ENCODE assay signal across 1 cellular context in the genomic region with DNA sequence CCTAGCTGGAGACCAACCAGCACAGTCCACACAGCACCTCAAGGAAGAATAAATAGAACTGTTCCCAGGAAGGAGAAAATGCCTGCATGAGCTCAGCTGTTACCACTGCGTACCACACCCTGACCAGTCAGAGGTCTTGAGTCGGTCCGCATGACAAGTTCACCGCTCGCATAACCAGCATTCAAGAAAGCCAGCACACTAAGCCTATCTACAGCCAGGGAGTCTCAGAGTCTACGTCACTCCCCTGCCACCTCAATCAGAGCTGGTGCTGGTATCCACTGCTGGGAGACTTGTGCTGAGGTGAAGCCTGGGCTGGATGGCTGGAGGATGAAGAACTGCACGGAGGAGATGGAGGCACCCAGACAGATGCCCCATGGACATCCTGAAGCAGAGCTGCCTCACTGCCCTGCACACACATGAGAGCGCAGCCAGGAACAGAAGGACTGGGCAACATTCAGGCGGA.
TF ChIP-seq lines count a peak whose summit lies in the region.

No MANE protein-coding gene starts in this region.

TF ChIP-seq in A549, 52 proteins besides CTCF, POLR2A, EP300 and RAD21:
- TF ChIP-seq MAFK (IDR thresholded peaks at IDR 0.05; ENCODE audit: partially characterized antibody), result no peak
- no peak for TF ChIP-seq SREBF2 (IDR thresholded peaks at IDR 0.05)
- no peak for TF ChIP-seq HOXB5 (CRISPR knock-in tag; IDR thresholded peaks at IDR 0.05)
- no peak for TF ChIP-seq FOSL2 (IDR thresholded peaks at IDR 0.05)
- TF ChIP-seq FOSL2 (CRISPR knock-in tag; IDR thresholded peaks at IDR 0.05), result peak; percentile 18; the same call in 1 of the 2 replicates
- TF ChIP-seq HDAC2 (IDR thresholded peaks at IDR 0.05), result no peak
- TF ChIP-seq, protein P1, sequence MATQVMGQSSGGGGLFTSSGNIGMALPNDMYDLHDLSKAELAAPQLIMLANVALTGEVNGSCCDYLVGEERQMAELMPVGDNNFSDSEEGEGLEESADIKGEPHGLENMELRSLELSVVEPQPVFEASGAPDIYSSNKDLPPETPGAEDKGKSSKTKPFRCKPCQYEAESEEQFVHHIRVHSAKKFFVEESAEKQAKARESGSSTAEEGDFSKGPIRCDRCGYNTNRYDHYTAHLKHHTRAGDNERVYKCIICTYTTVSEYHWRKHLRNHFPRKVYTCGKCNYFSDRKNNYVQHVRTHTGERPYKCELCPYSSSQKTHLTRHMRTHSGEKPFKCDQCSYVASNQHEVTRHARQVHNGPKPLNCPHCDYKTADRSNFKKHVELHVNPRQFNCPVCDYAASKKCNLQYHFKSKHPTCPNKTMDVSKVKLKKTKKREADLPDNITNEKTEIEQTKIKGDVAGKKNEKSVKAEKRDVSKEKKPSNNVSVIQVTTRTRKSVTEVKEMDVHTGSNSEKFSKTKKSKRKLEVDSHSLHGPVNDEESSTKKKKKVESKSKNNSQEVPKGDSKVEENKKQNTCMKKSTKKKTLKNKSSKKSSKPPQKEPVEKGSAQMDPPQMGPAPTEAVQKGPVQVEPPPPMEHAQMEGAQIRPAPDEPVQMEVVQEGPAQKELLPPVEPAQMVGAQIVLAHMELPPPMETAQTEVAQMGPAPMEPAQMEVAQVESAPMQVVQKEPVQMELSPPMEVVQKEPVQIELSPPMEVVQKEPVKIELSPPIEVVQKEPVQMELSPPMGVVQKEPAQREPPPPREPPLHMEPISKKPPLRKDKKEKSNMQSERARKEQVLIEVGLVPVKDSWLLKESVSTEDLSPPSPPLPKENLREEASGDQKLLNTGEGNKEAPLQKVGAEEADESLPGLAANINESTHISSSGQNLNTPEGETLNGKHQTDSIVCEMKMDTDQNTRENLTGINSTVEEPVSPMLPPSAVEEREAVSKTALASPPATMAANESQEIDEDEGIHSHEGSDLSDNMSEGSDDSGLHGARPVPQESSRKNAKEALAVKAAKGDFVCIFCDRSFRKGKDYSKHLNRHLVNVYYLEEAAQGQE (IDR thresholded peaks at IDR 0.05), result no peak; the same call in 1 of the 2 replicates
- peak; percentile 74; the same call in 1 of the 2 replicates for TF ChIP-seq TP53 (CRISPR knock-in tag; IDR thresholded peaks at IDR 0.05)
- TF ChIP-seq HEYL (CRISPR knock-in tag; IDR thresholded peaks at IDR 0.05), result no peak
- TF ChIP-seq CHD2 (IDR thresholded peaks at IDR 0.05; ENCODE audit: low read length, partially characterized antibody), result peak; percentile 4
- TF ChIP-seq EHF (CRISPR knock-in tag; IDR thresholded peaks at IDR 0.05), result no peak
- TF ChIP-seq RNF2 (IDR thresholded peaks at IDR 0.05; ENCODE audit: borderline replicate concordance, low read depth), result no peak
- TF ChIP-seq, protein P2, sequence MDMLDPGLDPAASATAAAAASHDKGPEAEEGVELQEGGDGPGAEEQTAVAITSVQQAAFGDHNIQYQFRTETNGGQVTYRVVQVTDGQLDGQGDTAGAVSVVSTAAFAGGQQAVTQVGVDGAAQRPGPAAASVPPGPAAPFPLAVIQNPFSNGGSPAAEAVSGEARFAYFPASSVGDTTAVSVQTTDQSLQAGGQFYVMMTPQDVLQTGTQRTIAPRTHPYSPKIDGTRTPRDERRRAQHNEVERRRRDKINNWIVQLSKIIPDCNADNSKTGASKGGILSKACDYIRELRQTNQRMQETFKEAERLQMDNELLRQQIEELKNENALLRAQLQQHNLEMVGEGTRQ (IDR thresholded peaks at IDR 0.05), result no peak
- no peak for TF ChIP-seq MAX (IDR thresholded peaks at IDR 0.05)
- TF ChIP-seq JUNB (IDR thresholded peaks at IDR 0.05), result no peak
- no peak for TF ChIP-seq NFE2L2 (conservative IDR thresholded peaks at IDR 0.05; ENCODE audit: low read length)
- TF ChIP-seq E2F6 (IDR thresholded peaks at IDR 0.05; ENCODE audit: borderline replicate concordance, low read depth), result no peak
- peak; percentile 12; the same call in 1 of the 2 replicates for TF ChIP-seq HMGXB4 (CRISPR knock-in tag; IDR thresholded peaks at IDR 0.05; ENCODE audit: borderline replicate concordance)
- no peak for TF ChIP-seq RFX5 (IDR thresholded peaks at IDR 0.05)
- TF ChIP-seq ZSCAN20 (CRISPR knock-in tag; IDR thresholded peaks at IDR 0.05), result no peak
- peak; percentile 86 for TF ChIP-seq FOSB (CRISPR knock-in tag; IDR thresholded peaks at IDR 0.05)
- no peak for TF ChIP-seq BHLHE40 (IDR thresholded peaks at IDR 0.05; ENCODE audit: low read depth, low read length)
- no peak for TF ChIP-seq CBX2 (IDR thresholded peaks at IDR 0.05; ENCODE audit: borderline replicate concordance, low read depth)
- no peak for TF ChIP-seq MYC (IDR thresholded peaks at IDR 0.05; ENCODE audit: borderline replicate concordance, low read length)
- TF ChIP-seq, protein P3, sequence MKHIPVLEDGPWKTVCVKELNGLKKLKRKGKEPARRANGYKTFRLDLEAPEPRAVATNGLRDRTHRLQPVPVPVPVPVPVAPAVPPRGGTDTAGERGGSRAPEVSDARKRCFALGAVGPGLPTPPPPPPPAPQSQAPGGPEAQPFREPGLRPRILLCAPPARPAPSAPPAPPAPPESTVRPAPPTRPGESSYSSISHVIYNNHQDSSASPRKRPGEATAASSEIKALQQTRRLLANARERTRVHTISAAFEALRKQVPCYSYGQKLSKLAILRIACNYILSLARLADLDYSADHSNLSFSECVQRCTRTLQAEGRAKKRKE (CRISPR knock-in tag; IDR thresholded peaks at IDR 0.05; ENCODE audit: low read depth), result no peak
- no peak; a peak in 1 of 5 replicates for TF ChIP-seq JUN (IDR thresholded peaks at IDR 0.05)
- TF ChIP-seq CBX8 (IDR thresholded peaks at IDR 0.05), result no peak
- TF ChIP-seq RARB (CRISPR knock-in tag; IDR thresholded peaks at IDR 0.05), result 0 out of 2 replicates have a peak, but pooled peaks have one; percentile 72
- no peak for TF ChIP-seq RCOR1 (IDR thresholded peaks at IDR 0.05; ENCODE audit: low read depth, low read length)
- no peak for TF ChIP-seq ZFP36 (IDR thresholded peaks at IDR 0.05; ENCODE audit: borderline replicate concordance, partially characterized antibody)
- peak; percentile 83; the same call in 1 of the 2 replicates for TF ChIP-seq HOXA7 (CRISPR knock-in tag; IDR thresholded peaks at IDR 0.05)
- TF ChIP-seq, protein P4, sequence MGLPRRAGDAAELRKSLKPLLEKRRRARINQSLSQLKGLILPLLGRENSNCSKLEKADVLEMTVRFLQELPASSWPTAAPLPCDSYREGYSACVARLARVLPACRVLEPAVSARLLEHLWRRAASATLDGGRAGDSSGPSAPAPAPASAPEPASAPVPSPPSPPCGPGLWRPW (IDR thresholded peaks at IDR 0.05), result no peak
- no peak for TF ChIP-seq ESRRA (IDR thresholded peaks at IDR 0.05; ENCODE audit: borderline replicate concordance, low read length)
- no peak for TF ChIP-seq ZNF302 (CRISPR knock-in tag; IDR thresholded peaks at IDR 0.05)
- TF ChIP-seq SMC3 (IDR thresholded peaks at IDR 0.05), result no peak
- no peak for TF ChIP-seq EHMT2 (IDR thresholded peaks at IDR 0.05; ENCODE audit: low read depth)
- no peak for TF ChIP-seq ELK1 (IDR thresholded peaks at IDR 0.05; ENCODE audit: low read depth, low read length)
- TF ChIP-seq CHD4 (IDR thresholded peaks at IDR 0.05; ENCODE audit: borderline replicate concordance), result no peak
- no peak for TF ChIP-seq NPAS2 (CRISPR knock-in tag; IDR thresholded peaks at IDR 0.05; ENCODE audit: borderline replicate concordance)
- no peak for TF ChIP-seq ZC3H11A (IDR thresholded peaks at IDR 0.05)
- TF ChIP-seq NR3C1 (IDR thresholded peaks at IDR 0.05), result no peak
- TF ChIP-seq CEBPB (IDR thresholded peaks at IDR 0.05), result no peak
- no peak for TF ChIP-seq KDM5A (IDR thresholded peaks at IDR 0.05)
- TF ChIP-seq KDM1A (IDR thresholded peaks at IDR 0.05; ENCODE audit: low read depth), result no peak
- no peak for TF ChIP-seq FOXS1 (CRISPR knock-in tag; IDR thresholded peaks at IDR 0.05)
- no peak for TF ChIP-seq BCL3 (IDR thresholded peaks at IDR 0.05)
- TF ChIP-seq HOXB13 (CRISPR knock-in tag; IDR thresholded peaks at IDR 0.05; ENCODE audit: low read depth), result no peak
- TF ChIP-seq MAZ (IDR thresholded peaks at IDR 0.05; ENCODE audit: borderline replicate concordance, low read depth, low read length), result no peak
- TF ChIP-seq POLR2AphosphoS2 (conservative IDR thresholded peaks at IDR 0.05; ENCODE audit: low read length), result peak; percentile 94; the same call in 1 of the 2 replicates
- peak; percentile 33; the same call in 1 of the 2 replicates for TF ChIP-seq GATA3 (IDR thresholded peaks at IDR 0.05; ENCODE audit: borderline replicate concordance)
- no peak for TF ChIP-seq PHF8 (IDR thresholded peaks at IDR 0.05; ENCODE audit: borderline replicate concordance, low read depth)
- TF ChIP-seq TFCP2L1 (CRISPR knock-in tag; IDR thresholded peaks at IDR 0.05), result no peak
- 0 out of 2 replicates have a peak, but pooled peaks have one; percentile 10 for TF ChIP-seq PBX3 (IDR thresholded peaks at IDR 0.05)
